8 cellular contexts compared by ENCODE assay signal in the genomic region with DNA sequence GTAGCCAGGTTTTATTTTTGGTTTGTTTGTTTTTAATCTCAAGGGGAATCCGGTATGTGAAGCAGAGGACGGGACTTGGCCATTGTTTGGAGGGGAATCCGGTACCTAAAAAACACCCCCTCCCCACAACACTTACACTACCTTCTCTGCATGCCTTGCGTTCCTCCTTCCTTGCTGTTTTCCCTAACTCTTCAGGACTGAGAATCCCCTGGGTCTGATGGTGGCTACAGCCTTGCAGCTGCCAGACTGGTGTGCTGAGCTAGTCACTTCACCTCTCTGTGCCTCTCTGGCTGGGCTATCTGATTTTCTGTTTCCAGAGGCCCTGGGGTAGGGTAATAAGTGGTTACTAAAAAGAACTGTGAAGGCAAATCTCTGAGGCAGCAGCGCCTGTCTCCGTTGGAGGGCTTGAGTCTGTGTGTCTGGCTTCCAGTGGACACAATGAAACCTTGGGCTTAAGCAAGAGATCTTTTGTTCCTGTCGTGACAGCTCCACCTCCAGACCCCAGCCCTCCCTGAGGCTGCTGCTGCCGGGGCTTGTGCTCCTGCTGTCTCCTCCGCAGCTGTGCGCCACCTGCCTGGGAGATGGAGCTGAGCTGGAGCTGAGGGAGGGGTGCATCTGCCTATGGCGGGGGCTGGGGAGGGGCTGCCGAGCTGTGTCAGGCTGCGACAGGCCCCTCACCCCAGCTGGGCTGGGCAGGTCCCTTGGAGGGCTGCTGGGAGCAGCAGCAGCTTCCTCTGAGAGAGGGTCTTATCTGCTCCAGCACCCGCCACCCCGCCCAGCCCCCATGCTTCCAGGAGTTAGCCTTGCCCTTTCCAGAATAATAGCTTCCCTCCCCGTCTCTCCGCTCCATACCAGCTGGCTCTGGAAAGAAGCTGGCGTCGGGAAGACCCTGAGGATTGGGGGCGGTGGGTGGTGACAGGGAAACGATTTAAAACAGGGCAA.
DNase-seq lines count a peak whose midpoint lies in the region; ATAC-seq and TF ChIP-seq lines count a peak whose summit lies in the region.

No MANE protein-coding gene starts in this region.

- H3K27me3 Mint-ChIP-seq in osteocyte (ENCODE audit: unreplicated experiment): peaks cover 19% of the 10 kb centered on the region
- H3K27me3 Mint-ChIP-seq in activated CD4-positive, alpha-beta T cell treated with anti-CD3 and anti-CD28 coated beads for 36 hours: peaks cover 4% of the 10 kb centered on the region

- H3K4me1 ChIP-seq in HCT116 (ENCODE audit: control insufficient read depth in 1 of 2, insufficient read depth in 2 of 2, low read length in 2 of 2): peaks cover 0 to 7% of the 10 kb centered on the region in 2 experiments; a peak in 1 of 4 replicates

- H3K9ac ChIP-seq in HCT116 (ENCODE audit: low read length): no peak overlapping the region

- no peaks in the 10 kb centered on the region for H3K79me2 ChIP-seq in HCT116 (ENCODE audit: insufficient read depth, low read length)

- peaks cover 2% of the 10 kb centered on the region for H3K9me3 Mint-ChIP-seq in osteocyte (ENCODE audit: unreplicated experiment)
- H3K9me3 Mint-ChIP-seq in activated CD4-positive, alpha-beta T cell treated with anti-CD3 and anti-CD28 coated beads for 36 hours (ENCODE audit: low read depth): no peaks in the 10 kb centered on the region

- no peak for TF ChIP-seq POLR2A in HCT116 (IDR thresholded peaks at IDR 0.05; ENCODE audit: borderline replicate concordance, extremely low read depth, insufficient read depth, insufficient read length)

- no peaks in the 10 kb centered on the region for H4K20me1 ChIP-seq in HCT116 (ENCODE audit: insufficient read depth)

- ATAC-seq in HCT116 (no peak), GM18502 (IDR thresholded peaks at IDR 0.05; ENCODE audit: poor library complexity, unreplicated experiment) (no peak), HG02588 (IDR thresholded peaks at IDR 0.05; ENCODE audit: unreplicated experiment) (no peak)
- no peak for ATAC-seq in activated CD4-positive, alpha-beta T cell treated with anti-CD3 and anti-CD28 coated beads for 36 hours

- DNase-seq in HCT116 (ENCODE audit: low read depth, low spot score) (no peak), NCI-H82 treated with DMSO at 0.1 percent for 48 hours (lab: John Stamatoyannopoulos, UW; ENCODE audit: unreplicated experiment) (peak; percentile 80), epithelial cell of proximal tubule (ENCODE audit: low read depth) (no peak), osteocyte (ENCODE audit: extremely low spot score, unreplicated experiment) (no peak)
- DNase-seq in stimulated activated CD4-positive, alpha-beta T cell treated with anti-CD3 and anti-CD28 coated beads, Interleukin-12 subunit alpha, Interleukin-12 subunit beta, amount 100 ng/mL, for 4 hours: no peak
- DNase-seq in activated CD4-positive, alpha-beta T cell treated with anti-CD3 and anti-CD28 coated beads for 36 hours: no peak

- peak overlapping the region; percentile 33 for H3K4me2 ChIP-seq in HCT116 (ENCODE audit: low read length)

- TF ChIP-seq RAD21 in HCT116 (IDR thresholded peaks at IDR 0.05; ENCODE audit: low read depth): no peak

- no peaks in the 10 kb centered on the region for H3K27me3 ChIP-seq in HCT116 (ENCODE audit: insufficient read depth, low read length)

- TF ChIP-seq CTCF in HCT116 (IDR thresholded peaks at IDR 0.05 in 2 of 3, conservative IDR thresholded peaks at IDR 0.05 in 1 of 3; ENCODE audit: borderline replicate concordance in 1 of 3, insufficient read depth in 1 of 3, low read depth in 2 of 3, low read length in 2 of 3): no peak
- TF ChIP-seq CTCF in epithelial cell of proximal tubule (conservative IDR thresholded peaks at IDR 0.05; ENCODE audit: low read depth, low read length): no peak
- peak; percentile 6 for TF ChIP-seq CTCF in osteocyte (IDR thresholded peaks at IDR 0.05)

- H3K9me3 ChIP-seq in HCT116 (ENCODE audit: control insufficient read depth in 1 of 2, insufficient read depth in 1 of 2, low read depth in 1 of 2, low read length in 2 of 2): no peaks in the 10 kb centered on the region

- H3K27ac ChIP-seq in HCT116 (ENCODE audit: low read depth, low read length): no peak overlapping the region

- no peaks in the 10 kb centered on the region for H3K36me3 ChIP-seq in HCT116 (ENCODE audit: control insufficient read depth in 1 of 2, insufficient read depth in 2 of 2, low read length in 2 of 2)

- RAD21 ChIA-PET in HCT116 (lab: Charles Lee; ENCODE audit: low non-redundant PET in 1 of 2, low total read pairs in 2 of 2, uncharacterized antibody in 2 of 2, unreplicated experiment in 2 of 2): interaction anchor here in 1 of 2 experiments (0.6 kb wide), 1 partner anchor 37 kb away, joined by 3 read pairs; no protein-coding TSS in a partner anchor

- peak overlapping the region; percentile 67 for H3K4me3 Mint-ChIP-seq in osteocyte (ENCODE audit: unreplicated experiment)
- no peak overlapping the region for H3K4me3 Mint-ChIP-seq in activated CD4-positive, alpha-beta T cell treated with anti-CD3 and anti-CD28 coated beads for 36 hours

- intact Hi-C loops in HCT116 (cut with micrococcal nuclease): loop anchor here (1.0 to 2.0 kb wide), 3 partner anchors 27 to 185 kb away; no protein-coding TSS in a partner anchor
- intact Hi-C loops in activated CD4-positive, alpha-beta T cell treated with anti-CD3 and anti-CD28 coated beads for 36 hours (cut with DNase I, micrococcal nuclease): loop anchor here (1.0 to 5.0 kb wide), 8 partner anchors 27 to 927 kb away; no protein-coding TSS in a partner anchor

- BruUV-seq in HCT116 (replicated peaks; lab: Mats Ljungman, UMichigan): no TSS peak

- H3K4me1 Mint-ChIP-seq in osteocyte (ENCODE audit: unreplicated experiment): peaks cover 12% of the 10 kb centered on the region
- peaks cover 11% of the 10 kb centered on the region for H3K4me1 Mint-ChIP-seq in activated CD4-positive, alpha-beta T cell treated with anti-CD3 and anti-CD28 coated beads for 36 hours

- CTCF ChIA-PET in HCT116 (lab: Charles Lee): interaction anchor here (0.9 to 1.7 kb wide), 7 partner anchors 11 to 81 kb away, joined by 3 to 7 read pairs (median 3); partner anchors contain the start of gene CCDC167
- CTCF ChIA-PET in activated CD4-positive, alpha-beta T cell treated with anti-CD3 and anti-CD28 coated beads for 36 hours (lab: Charles Lee): interaction anchor here (0.7 to 3.3 kb wide), 43 partner anchors 8 to 240 kb away, joined by 3 to 20 read pairs (median 3); no protein-coding TSS in a partner anchor

- H3K4me3 ChIP-seq in HCT116 (replicated peaks in 1 of 2; ENCODE audit: low read depth in 1 of 2, low read length in 2 of 2) (no peak overlapping the region), epithelial cell of proximal tubule (ENCODE audit: low read depth, low read length) (peak overlapping the region; percentile 28)

- no peak overlapping the region for H2AFZ ChIP-seq in HCT116 (ENCODE audit: low read depth, low read length, poor library complexity, severe bottlenecking)

- H3K27ac Mint-ChIP-seq in osteocyte (ENCODE audit: unreplicated experiment): no peak overlapping the region
- H3K27ac Mint-ChIP-seq in activated CD4-positive, alpha-beta T cell treated with anti-CD3 and anti-CD28 coated beads for 36 hours: no peak overlapping the region

- POLR2A ChIA-PET in HCT116 (lab: Charles Lee): no interaction called here
- POLR2A ChIA-PET in activated CD4-positive, alpha-beta T cell treated with anti-CD3 and anti-CD28 coated beads for 36 hours (lab: Charles Lee): no interaction called here

- H3K9me2 ChIP-seq in HCT116 (ENCODE audit: insufficient read depth): no peaks in the 10 kb centered on the region

- no peaks in the 10 kb centered on the region for H3K36me3 Mint-ChIP-seq in osteocyte (ENCODE audit: unreplicated experiment)
- H3K36me3 Mint-ChIP-seq in activated CD4-positive, alpha-beta T cell treated with anti-CD3 and anti-CD28 coated beads for 36 hours (ENCODE audit: low read depth): no peaks in the 10 kb centered on the region

TF ChIP-seq in HCT116, 20 proteins besides CTCF, POLR2A, EP300 and RAD21:
- TF ChIP-seq ATF3 (IDR thresholded peaks at IDR 0.05): no peak
- TF ChIP-seq ELF1 (IDR thresholded peaks at IDR 0.05; ENCODE audit: borderline replicate concordance, low read depth): no peak
- TF ChIP-seq SP1 (IDR thresholded peaks at IDR 0.05; ENCODE audit: low read depth): no peak
- TF ChIP-seq MAX (IDR thresholded peaks at IDR 0.05): no peak
- TF ChIP-seq EZH2 (IDR thresholded peaks at IDR 0.05): no peak
- TF ChIP-seq, protein P1, sequence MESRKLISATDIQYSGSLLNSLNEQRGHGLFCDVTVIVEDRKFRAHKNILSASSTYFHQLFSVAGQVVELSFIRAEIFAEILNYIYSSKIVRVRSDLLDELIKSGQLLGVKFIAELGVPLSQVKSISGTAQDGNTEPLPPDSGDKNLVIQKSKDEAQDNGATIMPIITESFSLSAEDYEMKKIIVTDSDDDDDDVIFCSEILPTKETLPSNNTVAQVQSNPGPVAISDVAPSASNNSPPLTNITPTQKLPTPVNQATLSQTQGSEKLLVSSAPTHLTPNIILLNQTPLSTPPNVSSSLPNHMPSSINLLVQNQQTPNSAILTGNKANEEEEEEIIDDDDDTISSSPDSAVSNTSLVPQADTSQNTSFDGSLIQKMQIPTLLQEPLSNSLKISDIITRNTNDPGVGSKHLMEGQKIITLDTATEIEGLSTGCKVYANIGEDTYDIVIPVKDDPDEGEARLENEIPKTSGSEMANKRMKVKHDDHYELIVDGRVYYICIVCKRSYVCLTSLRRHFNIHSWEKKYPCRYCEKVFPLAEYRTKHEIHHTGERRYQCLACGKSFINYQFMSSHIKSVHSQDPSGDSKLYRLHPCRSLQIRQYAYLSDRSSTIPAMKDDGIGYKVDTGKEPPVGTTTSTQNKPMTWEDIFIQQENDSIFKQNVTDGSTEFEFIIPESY (IDR thresholded peaks at IDR 0.05; ENCODE audit: extremely low read depth, insufficient replicate concordance, low read length): no peak
